ENCODE assay signal across 9 cellular contexts in the genomic region with DNA sequence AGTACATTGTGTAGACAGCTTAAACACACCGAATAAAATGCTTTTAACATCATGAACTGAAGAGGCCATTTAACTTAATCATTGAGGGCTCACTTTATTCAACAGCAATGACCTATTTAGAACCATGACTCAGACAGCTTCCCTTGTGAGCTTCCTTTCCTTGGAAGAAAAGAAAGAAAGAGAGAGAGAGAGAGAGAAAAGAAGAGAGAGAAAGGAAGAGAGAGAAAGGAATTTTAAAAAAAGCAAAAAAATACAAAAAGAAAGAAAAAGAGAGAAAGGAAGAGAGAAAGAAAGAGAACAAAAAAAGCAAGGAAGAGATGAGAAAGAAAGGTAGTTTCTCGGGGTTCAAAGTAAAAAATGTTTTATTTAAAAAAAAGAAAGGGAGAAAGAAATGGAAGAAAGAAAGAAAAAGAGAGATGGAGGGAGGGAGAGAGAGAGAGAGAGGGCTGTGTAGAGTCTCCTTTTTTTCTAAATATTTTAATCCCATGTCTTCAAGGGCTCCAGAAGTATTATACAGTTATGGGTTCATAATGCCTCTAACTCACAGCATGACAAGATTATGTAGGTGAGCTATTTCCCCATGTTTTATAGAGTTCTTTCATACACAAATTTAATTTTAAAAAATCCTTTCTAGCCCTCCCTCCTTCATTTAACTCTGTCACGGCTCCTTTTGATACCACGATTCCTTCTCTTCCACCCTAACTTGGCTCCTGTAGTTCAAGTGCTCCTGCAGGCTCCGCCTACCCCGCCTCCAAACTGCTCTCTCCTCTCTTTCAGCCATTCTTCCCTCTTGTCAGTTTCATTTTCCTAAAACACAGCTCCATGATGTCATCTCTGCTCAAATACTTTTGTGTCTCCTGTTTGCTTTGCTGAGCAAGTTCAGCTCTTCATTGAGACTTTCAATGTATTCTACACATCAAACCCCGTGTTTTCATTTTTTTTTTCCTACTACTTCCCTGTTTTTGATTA.
DNase-seq lines count a peak whose midpoint lies in the region; ATAC-seq, FAIRE-seq and TF ChIP-seq lines count a peak whose summit lies in the region.
"Had no signal": no experiment of that assay in that cellular context is flagged by ENCODE, and none has a peak within 500 bp of the region (broad histone marks: within the 10 kb centered on the region; RNA-seq: fewer than 3 reads in every experiment).

No MANE protein-coding gene starts in this region.

- H3K79me2 ChIP-seq in endothelial cell of umbilical vein (ENCODE audit: control insufficient read depth, insufficient read depth, low read length): no peaks in the 10 kb centered on the region

- H3K4me2 ChIP-seq in endothelial cell of umbilical vein (ENCODE audit: insufficient read depth, low read length): peak overlapping the region; percentile 58

- no peak overlapping the region for H3K9ac ChIP-seq in endothelial cell of umbilical vein (replicated peaks; ENCODE audit: extremely low read depth, insufficient read depth, low read length)

- ATAC-seq in naive thymus-derived CD4-positive, alpha-beta T cell: no peak
- no peak for ATAC-seq in HG03097 (IDR thresholded peaks at IDR 0.05; ENCODE audit: low FRiP score, unreplicated experiment)
- no peak for ATAC-seq in activated T-cell treated with anti-CD3 and anti-CD28 coated beads, Interleukin-2, amount 50 U/mL, for 4 hours

- peak overlapping the region in 5 of 9 donors; percentile 5 to 62 (median 41) for H3K27ac Mint-ChIP-seq in naive thymus-derived CD4-positive, alpha-beta T cell
- no peak overlapping the region for H3K27ac Mint-ChIP-seq in immature natural killer cell

- peaks cover 0 to 10% (median 4%) of the 10 kb centered on the region in 5 donors for H3K36me3 Mint-ChIP-seq in naive thymus-derived CD4-positive, alpha-beta T cell
- peaks cover 0 to 9% (median 0%) of the 10 kb centered on the region in 3 donors for H3K36me3 Mint-ChIP-seq in immature natural killer cell
- no peaks in the 10 kb centered on the region for H3K36me3 Mint-ChIP-seq in activated T-cell treated with anti-CD3 and anti-CD28 coated beads, Interleukin-2, amount 50 U/mL, for 4 hours (ENCODE audit: insufficient read depth)

- peaks cover 0 to 5% (median 0%) of the 10 kb centered on the region in 5 donors for H3K27me3 Mint-ChIP-seq in naive thymus-derived CD4-positive, alpha-beta T cell
- peaks cover 0 to 7% (median 4%) of the 10 kb centered on the region in 3 donors for H3K27me3 Mint-ChIP-seq in immature natural killer cell (ENCODE audit: low read depth in 3 of 3)
- H3K27me3 Mint-ChIP-seq in activated T-cell treated with anti-CD3 and anti-CD28 coated beads, Interleukin-2, amount 50 U/mL, for 4 hours (ENCODE audit: low read depth): peaks cover 3% of the 10 kb centered on the region

- no peak for TF ChIP-seq CTCF in endothelial cell of umbilical vein (IDR thresholded peaks at IDR 0.05; ENCODE audit: extremely low read depth in 1 of 2, insufficient read depth in 1 of 2, low read depth in 1 of 2, low read length in 2 of 2)

- H3K4me3 Mint-ChIP-seq in naive thymus-derived CD4-positive, alpha-beta T cell: peak overlapping the region in 2 of 10 donors; percentile 17 to 21
- no peak overlapping the region for H3K4me3 Mint-ChIP-seq in immature natural killer cell
- no peak overlapping the region for H3K4me3 Mint-ChIP-seq in activated T-cell treated with anti-CD3 and anti-CD28 coated beads, Interleukin-2, amount 50 U/mL, for 4 hours

- no TSS peak for BruUV-seq in endothelial cell of umbilical vein (replicated peaks; lab: Mats Ljungman, UMichigan)

- peaks cover 8 to 41% (median 32%) of the 10 kb centered on the region in 7 donors for H3K4me1 Mint-ChIP-seq in naive thymus-derived CD4-positive, alpha-beta T cell
- H3K4me1 Mint-ChIP-seq in immature natural killer cell: peaks cover 17 to 29% of the 10 kb centered on the region in 2 donors
- peaks cover 35% of the 10 kb centered on the region for H3K4me1 Mint-ChIP-seq in activated T-cell treated with anti-CD3 and anti-CD28 coated beads, Interleukin-2, amount 50 U/mL, for 4 hours (ENCODE audit: low read depth)

- no peak overlapping the region for H2AFZ ChIP-seq in endothelial cell of umbilical vein (ENCODE audit: low read depth, low read length)

- intact Hi-C loops in endothelial cell of umbilical vein (cut with micrococcal nuclease): loop anchor here (1.0 kb wide), 1 partner anchor 9 kb away; no protein-coding TSS in a partner anchor
- intact Hi-C loops in naive thymus-derived CD4-positive, alpha-beta T cell (cut with micrococcal nuclease): loop anchor here in 1 of 2 donors (5.0 kb wide), 1 partner anchor 35 kb away; no protein-coding TSS in a partner anchor

- no peaks in the 10 kb centered on the region for H3K27me3 ChIP-seq in endothelial cell of umbilical vein (ENCODE audit: control insufficient read depth in 2 of 2, insufficient read depth in 2 of 2, low read length in 2 of 2)
- H3K27me3 ChIP-seq in naive thymus-derived CD4-positive, alpha-beta T cell (ENCODE audit: control insufficient read depth in 2 of 2, insufficient read depth in 2 of 2, low read length in 2 of 2): no peaks in the 10 kb centered on the region

- H3K9me3 Mint-ChIP-seq in naive thymus-derived CD4-positive, alpha-beta T cell: peaks cover 0 to 5% (median 0%) of the 10 kb centered on the region in 11 donors
- no peaks in the 10 kb centered on the region for H3K9me3 Mint-ChIP-seq in immature natural killer cell
- H3K9me3 Mint-ChIP-seq in activated T-cell treated with anti-CD3 and anti-CD28 coated beads, Interleukin-2, amount 50 U/mL, for 4 hours: peaks cover 4% of the 10 kb centered on the region

- H3K9me3 ChIP-seq in endothelial cell of umbilical vein (replicated peaks; ENCODE audit: control insufficient read depth, insufficient read depth, low read length): no peaks in the 10 kb centered on the region
- no peaks in the 10 kb centered on the region for H3K9me3 ChIP-seq in naive thymus-derived CD4-positive, alpha-beta T cell (ENCODE audit: control insufficient read depth in 2 of 3, low read length in 3 of 3)

- CTCF ChIA-PET in endothelial cell of umbilical vein (lab: Charles Lee): interaction anchor here (0.7 to 2.1 kb wide), 7 partner anchors 10 to 163 kb away, joined by 3 to 7 read pairs (median 4); a partner anchor contains a TSS
- CTCF ChIA-PET in naive thymus-derived CD4-positive, alpha-beta T cell (lab: Charles Lee): interaction anchor here (0.7 to 1.6 kb wide), 3 partner anchors 16 to 249 kb away, joined by 3 to 5 read pairs (median 4); no protein-coding TSS in a partner anchor

- H3K4me3 ChIP-seq in endothelial cell of umbilical vein (replicated peaks in 1 of 3; ENCODE audit: insufficient read depth in 1 of 3, low read depth in 1 of 3, low read length in 3 of 3): no peak overlapping the region
- no peak overlapping the region for H3K4me3 ChIP-seq in naive thymus-derived CD4-positive, alpha-beta T cell (ENCODE audit: low read length)

- H3K27ac ChIP-seq in endothelial cell of umbilical vein (ENCODE audit: insufficient read depth, low read depth, low read length): no peak overlapping the region
- no peak overlapping the region for H3K27ac ChIP-seq in naive thymus-derived CD4-positive, alpha-beta T cell (ENCODE audit: low read depth, low read length)

- H3K36me3 ChIP-seq in endothelial cell of umbilical vein (ENCODE audit: control insufficient read depth in 2 of 2, extremely low read depth in 1 of 2, insufficient read depth in 2 of 2, low read length in 2 of 2): no peaks in the 10 kb centered on the region
- H3K36me3 ChIP-seq in naive thymus-derived CD4-positive, alpha-beta T cell (ENCODE audit: control insufficient read depth in 2 of 3, insufficient read depth in 3 of 3, low read length in 3 of 3): no peaks in the 10 kb centered on the region

- H3K9me1 ChIP-seq in endothelial cell of umbilical vein (replicated peaks; ENCODE audit: control insufficient read depth, extremely low read depth, insufficient read depth, low read length): no peaks in the 10 kb centered on the region

- DNase-seq in DMS53 treated with DMSO at 0.1 percent for 48 hours (lab: John Stamatoyannopoulos, UW; ENCODE audit: unreplicated experiment): peak; percentile 80
- peak; percentile 63 for DNase-seq in NCI-H2227 treated with DMSO at 0.1 percent for 48 hours (lab: John Stamatoyannopoulos, UW)
- DNase-seq in endothelial cell of umbilical vein (ENCODE audit: low read depth, low spot score): peak; percentile 46
- DNase-seq in naive thymus-derived CD4-positive, alpha-beta T cell: no peak
- DNase-seq in NCI-H82 treated with DMSO at 0.1 percent for 48 hours (lab: John Stamatoyannopoulos, UW; ENCODE audit: unreplicated experiment): no peak
- no peak for DNase-seq in immature natural killer cell
- no peak for DNase-seq in activated T-cell treated with anti-CD3 and anti-CD28 coated beads, Interleukin-2, amount 50 U/mL, for 4 hours

- POLR2A ChIA-PET in endothelial cell of umbilical vein (lab: Charles Lee): no interaction called here
- POLR2A ChIA-PET in naive thymus-derived CD4-positive, alpha-beta T cell (lab: Charles Lee): interaction anchor here (0.8 kb wide), 1 partner anchor 9 kb away, joined by 3 read pairs; no protein-coding TSS in a partner anchor

- no peaks in the 10 kb centered on the region for H4K20me1 ChIP-seq in endothelial cell of umbilical vein (replicated peaks; ENCODE audit: control insufficient read depth, extremely low read depth, insufficient read depth, low read length)

- no peak for TF ChIP-seq POLR2A in endothelial cell of umbilical vein (IDR thresholded peaks at IDR 0.05; ENCODE audit: low read depth, low read length)

- peaks cover 28% of the 10 kb centered on the region for H3K4me1 ChIP-seq in endothelial cell of umbilical vein (ENCODE audit: control insufficient read depth, extremely low read depth, insufficient read depth, low read length)
- H3K4me1 ChIP-seq in naive thymus-derived CD4-positive, alpha-beta T cell (ENCODE audit: control insufficient read depth in 2 of 2, insufficient read depth in 2 of 2, low read length in 2 of 2): no peaks in the 10 kb centered on the region

- no peak for FAIRE-seq in endothelial cell of umbilical vein (lab: Jason Lieb, UNC)
- FAIRE-seq: colon had no signal

- dilution Hi-C loops in endothelial cell of umbilical vein (cut with MboI; ENCODE audit: extremely low pct_ligation_motif_present, low sequenced_read_pairs): no loop called here

TF ChIP-seq in endothelial cell of umbilical vein, 7 proteins besides CTCF, POLR2A, EP300 and RAD21:
- TF ChIP-seq EZH2 (IDR thresholded peaks at IDR 0.05; ENCODE audit: borderline replicate concordance, low read depth, low read length, severe bottlenecking): no peak
- TF ChIP-seq, protein P1, sequence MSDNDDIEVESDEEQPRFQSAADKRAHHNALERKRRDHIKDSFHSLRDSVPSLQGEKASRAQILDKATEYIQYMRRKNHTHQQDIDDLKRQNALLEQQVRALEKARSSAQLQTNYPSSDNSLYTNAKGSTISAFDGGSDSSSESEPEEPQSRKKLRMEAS (IDR thresholded peaks at IDR 0.05; ENCODE audit: insufficient read depth, insufficient read length): no peak
- no peak for TF ChIP-seq MYC (IDR thresholded peaks at IDR 0.05; ENCODE audit: low read depth, low read length)
- TF ChIP-seq GATA2 (IDR thresholded peaks at IDR 0.05; ENCODE audit: insufficient read depth, insufficient read length, low read depth, low read length): no peak
- peak; percentile 69 for TF ChIP-seq FOS (IDR thresholded peaks at IDR 0.05; ENCODE audit: borderline replicate concordance, insufficient read depth, low read length)
- TF ChIP-seq JUN (IDR thresholded peaks at IDR 0.05; ENCODE audit: borderline replicate concordance, insufficient read depth, insufficient read length, low read depth): peak; percentile 39

Comparison
In these comparisons a context has a peak if more than half of its experiments do, and no peak if none do; other contexts are left out.
1. DNase-seq: peak in DMS53 treated with DMSO at 0.1 percent for 48 hours (single experiment), NCI-H2227 treated with DMSO at 0.1 percent for 48 hours (single experiment) and endothelial cell of umbilical vein (single experiment); none in naive thymus-derived CD4-positive, alpha-beta T cell (0 of 9), NCI-H82 treated with DMSO at 0.1 percent for 48 hours (single experiment), immature natural killer cell (0 of 3) and activated T-cell treated with anti-CD3 and anti-CD28 coated beads, Interleukin-2, amount 50 U/mL, for 4 hours (single experiment).
2. H3K27ac Mint-ChIP-seq: peak in naive thymus-derived CD4-positive, alpha-beta T cell (5 of 9); none in immature natural killer cell (0 of 6).